18 cellular contexts compared by ENCODE assay signal in genomic region chr19:33396701-33397535, GRCh38. TPM values are rescaled to one million over a fixed set of nuclear protein-coding genes. Genes with fewer than 3 reads are reported as not detected.
A peak's percentile ranks its signal among the peaks of the same experiment; 100 is the strongest.
DNase-seq lines count a peak whose midpoint lies in the region; ATAC-seq and TF ChIP-seq lines count a peak whose summit lies in the region.
"Had no signal": no experiment of that assay in that cellular context is flagged by ENCODE, and none has a peak within 500 bp of the region (broad histone marks: within the 10 kb centered on the region; RNA-seq: fewer than 3 reads in every experiment).

No MANE protein-coding gene starts in this region.

- H3K27ac Mint-ChIP-seq in GM23338: no peak overlapping the region
- H3K27ac Mint-ChIP-seq: activated CD4-positive, alpha-beta T cell treated with anti-CD3 and anti-CD28 coated beads, Interleukin-2, amount 10 ng/mL, durations not matched to agents 7 days and 5 days; activated T-cell treated with anti-CD3 and anti-CD28 coated beads, Interleukin-2, amount 50 U/mL, for 24 hours; stimulated activated naive B cell treated with anti-CD40 and anti-IgM and Interleukin-4, amounts not matched to agents 10 μg/mL and 1 μg/mL and 100 μg/mL, for 72 hours had no signal

- H3K4me2 ChIP-seq in GM23338 (no peak overlapping the region), neuronal stem cell (ENCODE audit: insufficient read depth, low read length, poor library complexity, severe bottlenecking) (no peak overlapping the region)
- H3K4me2 ChIP-seq: smooth muscle cell had no signal

- H3K9me3 Mint-ChIP-seq in GM23338: no peaks in the 10 kb centered on the region; the same call in 2 of the 3 replicates
- H3K9me3 Mint-ChIP-seq: activated CD4-positive, alpha-beta T cell treated with anti-CD3 and anti-CD28 coated beads, Interleukin-2, amount 10 ng/mL, durations not matched to agents 7 days and 5 days; activated T-cell treated with anti-CD3 and anti-CD28 coated beads, Interleukin-2, amount 50 U/mL, for 24 hours; nephron; stimulated activated naive B cell treated with anti-CD40 and anti-IgM and Interleukin-4, amounts not matched to agents 10 μg/mL and 1 μg/mL and 100 μg/mL, for 72 hours had no signal

- H3K36me3 ChIP-seq in GM23338 (ENCODE audit: insufficient read depth): no peaks in the 10 kb centered on the region
- H3K36me3 ChIP-seq in neuronal stem cell (replicated peaks in 1 of 2; ENCODE audit: control insufficient read depth in 2 of 2, insufficient read depth in 2 of 2, low read length in 2 of 2): peaks cover 0 to 2% of the 10 kb centered on the region in 2 donors
- no peaks in the 10 kb centered on the region for H3K36me3 ChIP-seq in HAP-1 (replicated peaks)
- H3K36me3 ChIP-seq: adrenal gland had no signal

- peak overlapping the region; percentile 66 for H2BK5ac ChIP-seq in neuronal stem cell (ENCODE audit: low read length)

- H3K14ac ChIP-seq in neuronal stem cell (ENCODE audit: low read length): peak overlapping the region; percentile 71

- H3K36me3 Mint-ChIP-seq in GM23338 (ENCODE audit: low read depth): no peaks in the 10 kb centered on the region

- no peaks in the 10 kb centered on the region for H3K79me2 ChIP-seq in GM23338 (replicated peaks; ENCODE audit: insufficient read depth)

- H3K9ac ChIP-seq in neuronal stem cell (ENCODE audit: low read depth, low read length, poor library complexity): peak overlapping the region; percentile 70

- H3K79me1 ChIP-seq in neuronal stem cell (ENCODE audit: low read depth, low read length): peaks cover 13% of the 10 kb centered on the region

- H3K27me3 ChIP-seq in GM23338 (ENCODE audit: insufficient read depth) (no peaks in the 10 kb centered on the region), neuronal stem cell (ENCODE audit: control insufficient read depth in 3 of 3, insufficient read depth in 3 of 3, low read depth in 1 of 3, low read length in 3 of 3) (no peaks in the 10 kb centered on the region), HAP-1 (ENCODE audit: low read depth) (no peaks in the 10 kb centered on the region)
- H3K27me3 ChIP-seq: adrenal gland had no signal

- H3K4me1 Mint-ChIP-seq in GM23338: peaks cover 19% of the 10 kb centered on the region
- H3K4me1 Mint-ChIP-seq: activated CD4-positive, alpha-beta T cell treated with anti-CD3 and anti-CD28 coated beads, Interleukin-2, amount 10 ng/mL, durations not matched to agents 7 days and 5 days had no signal

- H3K4me1 ChIP-seq in GM23338 (ENCODE audit: insufficient read depth): no peaks in the 10 kb centered on the region
- peaks cover 7 to 14% of the 10 kb centered on the region in 2 donors for H3K4me1 ChIP-seq in neuronal stem cell (ENCODE audit: control insufficient read depth in 2 of 2, insufficient read depth in 1 of 2, low read depth in 1 of 2, low read length in 2 of 2)
- H3K4me1 ChIP-seq in HAP-1: no peaks in the 10 kb centered on the region

- H3K27ac ChIP-seq in GM23338 (ENCODE audit: low read depth): no peak overlapping the region
- no peak overlapping the region for H3K27ac ChIP-seq in neuronal stem cell (replicated peaks; ENCODE audit: low read length)

- H3K23ac ChIP-seq in neuronal stem cell (ENCODE audit: low read depth, low read length, poor library complexity): peak overlapping the region; percentile 80

- H2BK15ac ChIP-seq in neuronal stem cell (ENCODE audit: low read length): peak overlapping the region; percentile 58

- H3F3A ChIP-seq in GM23338 (replicated peaks; ENCODE audit: low read depth): no peaks in the 10 kb centered on the region

- H2AK5ac ChIP-seq in neuronal stem cell (ENCODE audit: low read depth, low read length): peak overlapping the region; percentile 84

- H3K4ac ChIP-seq in neuronal stem cell (ENCODE audit: low read length): no peak overlapping the region

- TF ChIP-seq CTCF in GM23338 (conservative IDR thresholded peaks at IDR 0.05; ENCODE audit: low read depth in 2 of 2): no peak

- H2AFZ ChIP-seq in GM23338: no peak overlapping the region
- no peak overlapping the region for H2AFZ ChIP-seq in neuronal stem cell (ENCODE audit: low read length)

- no CpG with 5 or more reads among the region's 30 CpGs for WGBS in neuronal stem cell (ENCODE audit: extremely low coverage in 2 of 2, insufficient read length in 2 of 2, insufficient replicate concordance in 1 of 2), 2 donors

- no peak overlapping the region for H2BK120ac ChIP-seq in neuronal stem cell (ENCODE audit: low read depth, low read length)

- peak; percentile 59 for ATAC-seq in GM23338
- ATAC-seq in left ventricle myocardium superior: peak; percentile 11
- ATAC-seq in GM19351 (IDR thresholded peaks at IDR 0.05; ENCODE audit: unreplicated experiment): no peak
- ATAC-seq: stimulated activated naive B cell treated with anti-CD40 and anti-IgM and Interleukin-4, amounts not matched to agents 10 μg/mL and 1 μg/mL and 100 μg/mL, for 72 hours had no signal

- H3K9me2 ChIP-seq in GM23338 (ENCODE audit: insufficient read depth): no peaks in the 10 kb centered on the region

- no peak overlapping the region for H2BK12ac ChIP-seq in neuronal stem cell (ENCODE audit: low read length)

- peak overlapping the region; percentile 93 for H3K18ac ChIP-seq in neuronal stem cell (ENCODE audit: low read length)

- H3K9me3 ChIP-seq in neuronal stem cell (replicated peaks in 1 of 2; ENCODE audit: control insufficient read depth in 2 of 2, insufficient read depth in 1 of 2, low read depth in 1 of 2, low read length in 2 of 2) (no peaks in the 10 kb centered on the region), HAP-1 (no peaks in the 10 kb centered on the region)
- H3K9me3 ChIP-seq: adrenal gland had no signal

- peaks cover 6% of the 10 kb centered on the region for H3K27me3 Mint-ChIP-seq in GM23338 (ENCODE audit: insufficient read depth, low read depth, poor library complexity)
- H3K27me3 Mint-ChIP-seq: activated CD4-positive, alpha-beta T cell treated with anti-CD3 and anti-CD28 coated beads, Interleukin-2, amount 10 ng/mL, durations not matched to agents 7 days and 5 days; activated T-cell treated with anti-CD3 and anti-CD28 coated beads, Interleukin-2, amount 50 U/mL, for 24 hours; stimulated activated naive B cell treated with anti-CD40 and anti-IgM and Interleukin-4, amounts not matched to agents 10 μg/mL and 1 μg/mL and 100 μg/mL, for 72 hours had no signal

- H3K4me3 ChIP-seq in GM23338 (no peak overlapping the region), neuronal stem cell (ENCODE audit: low read length in 2 of 2) (no peak overlapping the region), HAP-1 (no peak overlapping the region)
- H3K4me3 ChIP-seq: adrenal gland, smooth muscle cell had no signal

- no peak overlapping the region for H3K4me3 Mint-ChIP-seq in GM23338
- H3K4me3 Mint-ChIP-seq: activated CD4-positive, alpha-beta T cell treated with anti-CD3 and anti-CD28 coated beads, Interleukin-2, amount 10 ng/mL, durations not matched to agents 7 days and 5 days; activated T-cell treated with anti-CD3 and anti-CD28 coated beads, Interleukin-2, amount 50 U/mL, for 24 hours; nephron; stimulated activated naive B cell treated with anti-CD40 and anti-IgM and Interleukin-4, amounts not matched to agents 10 μg/mL and 1 μg/mL and 100 μg/mL, for 72 hours had no signal

- H4K20me1 ChIP-seq in GM23338 (replicated peaks; ENCODE audit: insufficient read depth): no peaks in the 10 kb centered on the region

- DNase-seq in GM23338 (ENCODE audit: low spot score) (peak; percentile 60), astrocyte of the hippocampus (ENCODE audit: low read depth, low spot score) (peak; percentile 56), left ventricle myocardium superior (peak; percentile 44), neuronal stem cell (ENCODE audit: low spot score) (peak; percentile 15), ACHN (no peak), HAP-1 (ENCODE audit: low spot score in 2 of 2) (no peak)
- no peak for DNase-seq in activated effector memory CD4-positive, alpha-beta T cell treated with anti-CD3 and anti-CD28 coated beads, Interleukin-2, amount 50 U/mL, for 16 hours
- DNase-seq: activated CD4-positive, alpha-beta T cell treated with anti-CD3 and anti-CD28 coated beads, Interleukin-2, amount 10 ng/mL, durations not matched to agents 7 days and 5 days; activated T-cell treated with anti-CD3 and anti-CD28 coated beads, Interleukin-2, amount 50 U/mL, for 24 hours; DMS 273 treated with DMSO at 0.1 percent for 48 hours; erythroblast; NCI-H1048; NCI-H2171; stimulated activated naive B cell treated with anti-CD40 and anti-IgM and Interleukin-4, amounts not matched to agents 10 μg/mL and 1 μg/mL and 100 μg/mL, for 72 hours had no signal

- in situ Hi-C loops in ACHN (cut with HindIII; ENCODE audit: low pct_ligation_motif_present, low pct_unique_long_range_greater_than_20kb, low sequenced_read_pairs) (no loop called here), HAP-1 (cut with MboI; ENCODE audit: low sequenced_read_pairs) (no loop called here)

- no peak overlapping the region for H4K91ac ChIP-seq in neuronal stem cell (ENCODE audit: low read depth, low read length, poor library complexity)

- intact Hi-C loops in left ventricle myocardium superior (cut with micrococcal nuclease): no loop called here

- no peak overlapping the region for H4K8ac ChIP-seq in neuronal stem cell (ENCODE audit: low read depth, low read length)

TF ChIP-seq in GM23338, 12 proteins besides CTCF, POLR2A, EP300 and RAD21 (continues in another document):
- no peak for TF ChIP-seq EZH2 (IDR thresholded peaks at IDR 0.05; ENCODE audit: low read depth, unreplicated experiment)
- TF ChIP-seq ZNF114 (CRISPR knock-in tag; IDR thresholded peaks at IDR 0.05): no peak
- no peak for TF ChIP-seq JUNB (IDR thresholded peaks at IDR 0.05; ENCODE audit: unreplicated experiment)
- no peak for TF ChIP-seq POLR2AphosphoS5 (IDR thresholded peaks at IDR 0.05; ENCODE audit: low read depth)
- no peak for TF ChIP-seq STAT1 (IDR thresholded peaks at IDR 0.05; ENCODE audit: unreplicated experiment)

RNA-seq across cellular contexts. Expression of gene CEBPG, which starts 23.4 kb away (rescaled TPM):
- 45.1 and 50.2 TPM in 2 replicates for total RNA-seq in GM23338 (2014; rRNA removed; shearing (Covaris generic))
- polyA plus RNA-seq in GM23338 (2016; fragmentation: Nextera tagmentation; extraction: Ambion mirVana): 20.9 and 25.9 TPM in 2 replicates
- 17.0 TPM for total RNA-seq in left ventricle myocardium superior
- 23.4 TPM for polyA plus RNA-seq in neuronal stem cell (2013, experiment 1 of 2)
- polyA plus RNA-seq in neuronal stem cell (2013, experiment 2 of 2): 23.1 TPM

Comparison
In these comparisons a context has a peak if more than half of its experiments do, and no peak if none do; other contexts are left out.
1. DNase-seq: peak in GM23338 (single experiment), astrocyte of the hippocampus (single experiment), left ventricle myocardium superior (single experiment) and neuronal stem cell (single experiment); none in ACHN (single experiment), activated effector memory CD4-positive, alpha-beta T cell treated with anti-CD3 and anti-CD28 coated beads, Interleukin-2, amount 50 U/mL, for 16 hours (single experiment) and HAP-1 (0 of 2).